2 cellular contexts compared by ENCODE assay signal in the genomic region with DNA sequence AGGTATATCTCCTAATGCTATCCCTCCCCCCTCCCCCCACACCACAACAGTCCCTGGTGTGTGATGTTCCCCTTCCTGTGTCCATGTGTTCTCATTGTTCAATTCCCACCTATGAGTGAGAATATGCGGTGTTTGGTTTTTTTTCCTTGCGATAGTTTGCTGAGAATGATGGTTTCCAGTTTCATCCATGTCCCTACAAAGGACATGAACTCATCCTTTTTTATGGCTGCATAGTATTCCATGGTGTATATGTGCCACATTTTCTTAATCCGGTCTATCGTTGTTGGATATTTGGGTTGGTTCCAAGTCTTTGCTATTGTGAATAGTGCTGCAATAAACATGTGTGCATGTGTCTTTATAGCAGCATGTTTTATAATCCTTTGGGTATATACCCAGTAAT. TPM values are rescaled to one million over a fixed set of nuclear protein-coding genes. Genes with fewer than 3 reads are reported as not detected.
"Had no signal": no experiment of that assay in that cellular context is flagged by ENCODE, and none has a peak within 500 bp of the region (broad histone marks: within the 10 kb centered on the region; RNA-seq: fewer than 3 reads in every experiment).

No MANE protein-coding gene starts in this region.

RNA-seq across cellular contexts. Expression of gene RNF212, which starts 12.1 kb away (rescaled TPM):
- total RNA-seq: LHCN-M2, MCF 10A had no signal
